In genomic region chr2:68708629-68709028, GRCh38 we compare ENCODE assay signal across 26 cellular contexts.
"Had no signal": no experiment of that assay in that cellular context is flagged by ENCODE, and none has a peak within 500 bp of the region (broad histone marks: within the 10 kb centered on the region; RNA-seq: fewer than 3 reads in every experiment).

No MANE protein-coding gene starts in this region.

- H3K27ac Mint-ChIP-seq: activated B cell treated with CpG ODN at 0.5 μM for 24 hours; activated naive CD8-positive, alpha-beta T cell; effector memory CD8-positive, alpha-beta T cell; T-cell; T-helper 1 cell treated with Interleukin-12 subunit alpha and Interleukin-12 subunit beta and Interleukin-4 antibody, amounts not matched to agents 30 μg/mL and 1 μg/mL, for 36 hours had no signal

- H3K4me3 Mint-ChIP-seq: activated B cell treated with CpG ODN at 0.5 μM for 24 hours; activated CD8-positive, alpha-beta T cell treated with anti-CD3 and anti-CD28 coated beads for 36 hours; activated naive CD8-positive, alpha-beta T cell; activated T-cell treated with anti-CD3 and anti-CD28 coated beads, Interleukin-2, amount 50 U/mL, for 4 hours; central memory CD8-positive, alpha-beta T cell; effector memory CD8-positive, alpha-beta T cell; T-cell; T-helper 1 cell treated with Interleukin-12 subunit alpha and Interleukin-12 subunit beta and Interleukin-4 antibody, amounts not matched to agents 30 μg/mL and 1 μg/mL, for 36 hours; T-helper 2 cell treated with Interferon-gamma antibody and Interleukin-4, amounts not matched to agents 5 μg/mL and 100 μg/mL, for 36 hours had no signal

- H3K27me3 Mint-ChIP-seq: activated B cell treated with CpG ODN at 0.5 μM for 24 hours; activated naive CD8-positive, alpha-beta T cell; activated T-helper 17 cell treated with anti-CD3 and anti-CD28 coated beads, Interleukin-2, amount 50 U/mL, for 72 hours; central memory CD8-positive, alpha-beta T cell; effector memory CD8-positive, alpha-beta T cell; T-cell had no signal

- H3K4me1 ChIP-seq: foreskin keratinocyte, gastrocnemius medialis had no signal

- H3K4me3 ChIP-seq: gastrocnemius medialis, heart left ventricle had no signal

- H3K27ac ChIP-seq: brain microvascular endothelial cell, epithelial cell of prostate, foreskin keratinocyte, gastrocnemius medialis, heart left ventricle, WERI-Rb-1 had no signal

- ATAC-seq: gastrocnemius medialis had no signal

- H3K9me3 Mint-ChIP-seq: activated B cell treated with CpG ODN at 0.5 μM for 24 hours; activated CD8-positive, alpha-beta T cell treated with anti-CD3 and anti-CD28 coated beads for 36 hours; activated T-cell treated with anti-CD3 and anti-CD28 coated beads, Interleukin-2, amount 50 U/mL, for 4 hours; activated T-helper 17 cell treated with anti-CD3 and anti-CD28 coated beads, Interleukin-2, amount 50 U/mL, for 72 hours; central memory CD8-positive, alpha-beta T cell; effector memory CD8-positive, alpha-beta T cell; T-cell; T-helper 1 cell treated with Interleukin-12 subunit alpha and Interleukin-12 subunit beta and Interleukin-4 antibody, amounts not matched to agents 30 μg/mL and 1 μg/mL, for 36 hours; T-helper 2 cell treated with Interferon-gamma antibody and Interleukin-4, amounts not matched to agents 5 μg/mL and 100 μg/mL, for 36 hours had no signal

- H3K36me3 ChIP-seq: brain microvascular endothelial cell, gastrocnemius medialis, heart left ventricle, WERI-Rb-1 had no signal

- H3K36me3 Mint-ChIP-seq: activated naive CD8-positive, alpha-beta T cell; T-cell had no signal

- H3K9me3 ChIP-seq: gastrocnemius medialis, heart left ventricle had no signal

- DNase-seq: activated B cell treated with CpG ODN at 0.5 μM for 24 hours; activated CD4-positive, alpha-beta T cell treated with anti-CD3 and anti-CD28 coated beads for 48 hours; activated CD4-positive, alpha-beta T cell treated with anti-CD3 and anti-CD28 coated beads, Interleukin-2, amount 50 U/mL, for 1 hour; activated CD8-positive, alpha-beta memory T cell treated with anti-CD3 and anti-CD28 coated beads for 24 hours; activated CD8-positive, alpha-beta T cell treated with anti-CD3 and anti-CD28 coated beads for 36 hours; activated effector memory CD4-positive, alpha-beta T cell treated with Interleukin-2 at 50 U/mL for 16 hours; activated gamma-delta T cell treated with Interleukin-2 at 50 U/mL for 16 hours; activated naive CD4-positive, alpha-beta T cell treated with anti-CD3 and anti-CD28 coated beads, Interleukin-2, amount 50 U/mL, for 16 hours; activated naive CD4-positive, alpha-beta T cell treated with Interleukin-2 at 50 U/mL for 16 hours; activated T-cell treated with anti-CD3 and anti-CD28 coated beads, Interleukin-2, amount 50 U/mL, for 4 hours; cortex of kidney; effector CD4-positive, alpha-beta T cell; effector memory CD8-positive, alpha-beta T cell; foreskin keratinocyte; gastrocnemius medialis; glutamatergic neuron; heart left ventricle; T-cell; WERI-Rb-1 had no signal
